ENCODE assay signal across 1 cellular context in the genomic region with DNA sequence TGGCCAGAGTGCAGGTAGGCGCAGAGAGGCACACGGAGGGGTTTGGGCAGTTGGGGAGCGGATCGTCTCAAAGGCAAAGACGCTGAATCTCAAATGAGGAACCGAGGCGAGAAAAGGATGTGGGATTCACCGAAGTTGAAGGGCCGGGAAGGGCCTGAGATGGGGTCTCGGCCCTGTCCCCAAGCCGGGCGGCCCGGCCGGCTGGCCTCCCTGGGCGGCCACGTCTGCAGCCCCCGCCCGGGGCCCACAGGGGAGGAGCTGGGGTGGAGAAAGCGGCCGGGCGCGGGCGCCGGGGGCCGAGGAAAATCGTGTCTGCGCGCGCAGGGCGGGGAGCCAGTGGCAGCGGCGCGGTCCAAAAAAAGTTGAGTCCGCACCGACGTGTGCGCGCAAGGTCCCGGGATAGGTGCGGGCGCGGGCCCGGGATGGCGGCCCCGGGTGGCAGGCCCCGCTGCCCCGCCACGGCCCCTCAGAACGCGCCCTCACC.
TF ChIP-seq lines count a peak whose summit lies in the region.

No MANE protein-coding gene starts in this region.

TF ChIP-seq in HepG2, 621 proteins besides CTCF, POLR2A, EP300 and RAD21 (continued from another document and continues in another):
- TF ChIP-seq, protein P1, sequence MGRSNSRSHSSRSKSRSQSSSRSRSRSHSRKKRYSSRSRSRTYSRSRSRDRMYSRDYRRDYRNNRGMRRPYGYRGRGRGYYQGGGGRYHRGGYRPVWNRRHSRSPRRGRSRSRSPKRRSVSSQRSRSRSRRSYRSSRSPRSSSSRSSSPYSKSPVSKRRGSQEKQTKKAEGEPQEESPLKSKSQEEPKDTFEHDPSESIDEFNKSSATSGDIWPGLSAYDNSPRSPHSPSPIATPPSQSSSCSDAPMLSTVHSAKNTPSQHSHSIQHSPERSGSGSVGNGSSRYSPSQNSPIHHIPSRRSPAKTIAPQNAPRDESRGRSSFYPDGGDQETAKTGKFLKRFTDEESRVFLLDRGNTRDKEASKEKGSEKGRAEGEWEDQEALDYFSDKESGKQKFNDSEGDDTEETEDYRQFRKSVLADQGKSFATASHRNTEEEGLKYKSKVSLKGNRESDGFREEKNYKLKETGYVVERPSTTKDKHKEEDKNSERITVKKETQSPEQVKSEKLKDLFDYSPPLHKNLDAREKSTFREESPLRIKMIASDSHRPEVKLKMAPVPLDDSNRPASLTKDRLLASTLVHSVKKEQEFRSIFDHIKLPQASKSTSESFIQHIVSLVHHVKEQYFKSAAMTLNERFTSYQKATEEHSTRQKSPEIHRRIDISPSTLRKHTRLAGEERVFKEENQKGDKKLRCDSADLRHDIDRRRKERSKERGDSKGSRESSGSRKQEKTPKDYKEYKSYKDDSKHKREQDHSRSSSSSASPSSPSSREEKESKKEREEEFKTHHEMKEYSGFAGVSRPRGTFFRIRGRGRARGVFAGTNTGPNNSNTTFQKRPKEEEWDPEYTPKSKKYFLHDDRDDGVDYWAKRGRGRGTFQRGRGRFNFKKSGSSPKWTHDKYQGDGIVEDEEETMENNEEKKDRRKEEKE (IDR thresholded peaks at IDR 0.05): no peak
- TF ChIP-seq SP4 (CRISPR knock-in tag; IDR thresholded peaks at IDR 0.05) (no peak), ZNF850 (CRISPR knock-in tag; conservative IDR thresholded peaks at IDR 0.05) (no peak), ZNF619 (CRISPR knock-in tag; IDR thresholded peaks at IDR 0.05) (no peak), ZNF629 (CRISPR knock-in tag; conservative IDR thresholded peaks at IDR 0.05) (no peak), SIX1 (CRISPR knock-in tag; IDR thresholded peaks at IDR 0.05; ENCODE audit: borderline replicate concordance) (no peak), MXI1 (IDR thresholded peaks at IDR 0.05; ENCODE audit: borderline replicate concordance, low read depth, low read length) (no peak), CBX5 (CRISPR knock-in tag; IDR thresholded peaks at IDR 0.05; ENCODE audit: borderline replicate concordance) (no peak), SOX6 (IDR thresholded peaks at IDR 0.05) (no peak), SOX6 (CRISPR knock-in tag; IDR thresholded peaks at IDR 0.05) (no peak), ZNF709 (CRISPR knock-in tag; IDR thresholded peaks at IDR 0.05) (peak; percentile 34; the same call in 1 of the 2 replicates), ZC3H4 (CRISPR knock-in tag; IDR thresholded peaks at IDR 0.05; ENCODE audit: borderline replicate concordance) (no peak), GABPB1 (CRISPR knock-in tag; IDR thresholded peaks at IDR 0.05) (no peak), ZNF230 (CRISPR knock-in tag; IDR thresholded peaks at IDR 0.05) (no peak), ZFP90 (CRISPR knock-in tag; IDR thresholded peaks at IDR 0.05; ENCODE audit: borderline replicate concordance) (no peak), ZNF232 (CRISPR knock-in tag; IDR thresholded peaks at IDR 0.05; ENCODE audit: borderline replicate concordance) (no peak), ZMAT3 (CRISPR knock-in tag; conservative IDR thresholded peaks at IDR 0.05) (no peak), DNMT3B (CRISPR knock-in tag; conservative IDR thresholded peaks at IDR 0.05) (0 out of 2 replicates have a peak, but pooled peaks have one; percentile 6), EZH2 (conservative IDR thresholded peaks at IDR 0.05; ENCODE audit: low read depth, low read length) (no peak), ZNF510 (CRISPR knock-in tag; IDR thresholded peaks at IDR 0.05; ENCODE audit: low read depth) (no peak), RFXAP (CRISPR knock-in tag; IDR thresholded peaks at IDR 0.05; ENCODE audit: borderline replicate concordance) (no peak), ZNF292 (CRISPR knock-in tag; IDR thresholded peaks at IDR 0.05; ENCODE audit: borderline replicate concordance, low read depth) (no peak), PHF8 (CRISPR knock-in tag; IDR thresholded peaks at IDR 0.05) (no peak), BRD4 (CRISPR knock-in tag; IDR thresholded peaks at IDR 0.05) (0 out of 2 replicates have a peak, but pooled peaks have one; percentile 17), NFRKB (IDR thresholded peaks at IDR 0.05) (no peak), ZNF354B (CRISPR knock-in tag; IDR thresholded peaks at IDR 0.05) (no peak)
- TF ChIP-seq, protein P2, sequence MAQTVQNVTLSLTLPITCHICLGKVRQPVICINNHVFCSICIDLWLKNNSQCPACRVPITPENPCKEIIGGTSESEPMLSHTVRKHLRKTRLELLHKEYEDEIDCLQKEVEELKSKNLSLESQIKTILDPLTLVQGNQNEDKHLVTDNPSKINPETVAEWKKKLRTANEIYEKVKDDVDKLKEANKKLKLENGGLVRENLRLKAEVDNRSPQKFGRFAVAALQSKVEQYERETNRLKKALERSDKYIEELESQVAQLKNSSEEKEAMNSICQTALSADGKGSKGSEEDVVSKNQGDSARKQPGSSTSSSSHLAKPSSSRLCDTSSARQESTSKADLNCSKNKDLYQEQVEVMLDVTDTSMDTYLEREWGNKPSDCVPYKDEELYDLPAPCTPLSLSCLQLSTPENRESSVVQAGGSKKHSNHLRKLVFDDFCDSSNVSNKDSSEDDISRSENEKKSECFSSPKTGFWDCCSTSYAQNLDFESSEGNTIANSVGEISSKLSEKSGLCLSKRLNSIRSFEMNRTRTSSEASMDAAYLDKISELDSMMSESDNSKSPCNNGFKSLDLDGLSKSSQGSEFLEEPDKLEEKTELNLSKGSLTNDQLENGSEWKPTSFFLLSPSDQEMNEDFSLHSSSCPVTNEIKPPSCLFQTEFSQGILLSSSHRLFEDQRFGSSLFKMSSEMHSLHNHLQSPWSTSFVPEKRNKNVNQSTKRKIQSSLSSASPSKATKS (CRISPR knock-in tag; IDR thresholded peaks at IDR 0.05): no peak
- TF ChIP-seq, protein P3, sequence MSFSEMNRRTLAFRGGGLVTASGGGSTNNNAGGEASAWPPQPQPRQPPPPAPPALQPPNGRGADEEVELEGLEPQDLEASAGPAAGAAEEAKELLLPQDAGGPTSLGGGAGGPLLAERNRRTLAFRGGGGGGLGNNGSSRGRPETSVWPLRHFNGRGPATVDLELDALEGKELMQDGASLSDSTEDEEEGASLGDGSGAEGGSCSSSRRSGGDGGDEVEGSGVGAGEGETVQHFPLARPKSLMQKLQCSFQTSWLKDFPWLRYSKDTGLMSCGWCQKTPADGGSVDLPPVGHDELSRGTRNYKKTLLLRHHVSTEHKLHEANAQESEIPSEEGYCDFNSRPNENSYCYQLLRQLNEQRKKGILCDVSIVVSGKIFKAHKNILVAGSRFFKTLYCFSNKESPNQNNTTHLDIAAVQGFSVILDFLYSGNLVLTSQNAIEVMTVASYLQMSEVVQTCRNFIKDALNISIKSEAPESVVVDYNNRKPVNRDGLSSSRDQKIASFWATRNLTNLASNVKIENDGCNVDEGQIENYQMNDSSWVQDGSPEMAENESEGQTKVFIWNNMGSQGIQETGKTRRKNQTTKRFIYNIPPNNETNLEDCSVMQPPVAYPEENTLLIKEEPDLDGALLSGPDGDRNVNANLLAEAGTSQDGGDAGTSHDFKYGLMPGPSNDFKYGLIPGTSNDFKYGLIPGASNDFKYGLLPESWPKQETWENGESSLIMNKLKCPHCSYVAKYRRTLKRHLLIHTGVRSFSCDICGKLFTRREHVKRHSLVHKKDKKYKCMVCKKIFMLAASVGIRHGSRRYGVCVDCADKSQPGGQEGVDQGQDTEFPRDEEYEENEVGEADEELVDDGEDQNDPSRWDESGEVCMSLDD (CRISPR knock-in tag; IDR thresholded peaks at IDR 0.05; ENCODE audit: borderline replicate concordance): 0 out of 2 replicates have a peak, but pooled peaks have one; percentile 8
- TF ChIP-seq, protein P4, sequence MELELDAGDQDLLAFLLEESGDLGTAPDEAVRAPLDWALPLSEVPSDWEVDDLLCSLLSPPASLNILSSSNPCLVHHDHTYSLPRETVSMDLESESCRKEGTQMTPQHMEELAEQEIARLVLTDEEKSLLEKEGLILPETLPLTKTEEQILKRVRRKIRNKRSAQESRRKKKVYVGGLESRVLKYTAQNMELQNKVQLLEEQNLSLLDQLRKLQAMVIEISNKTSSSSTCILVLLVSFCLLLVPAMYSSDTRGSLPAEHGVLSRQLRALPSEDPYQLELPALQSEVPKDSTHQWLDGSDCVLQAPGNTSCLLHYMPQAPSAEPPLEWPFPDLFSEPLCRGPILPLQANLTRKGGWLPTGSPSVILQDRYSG (CRISPR knock-in tag; IDR thresholded peaks at IDR 0.05): peak; percentile 23; the same call in 1 of the 2 replicates
- TF ChIP-seq, protein P5, sequence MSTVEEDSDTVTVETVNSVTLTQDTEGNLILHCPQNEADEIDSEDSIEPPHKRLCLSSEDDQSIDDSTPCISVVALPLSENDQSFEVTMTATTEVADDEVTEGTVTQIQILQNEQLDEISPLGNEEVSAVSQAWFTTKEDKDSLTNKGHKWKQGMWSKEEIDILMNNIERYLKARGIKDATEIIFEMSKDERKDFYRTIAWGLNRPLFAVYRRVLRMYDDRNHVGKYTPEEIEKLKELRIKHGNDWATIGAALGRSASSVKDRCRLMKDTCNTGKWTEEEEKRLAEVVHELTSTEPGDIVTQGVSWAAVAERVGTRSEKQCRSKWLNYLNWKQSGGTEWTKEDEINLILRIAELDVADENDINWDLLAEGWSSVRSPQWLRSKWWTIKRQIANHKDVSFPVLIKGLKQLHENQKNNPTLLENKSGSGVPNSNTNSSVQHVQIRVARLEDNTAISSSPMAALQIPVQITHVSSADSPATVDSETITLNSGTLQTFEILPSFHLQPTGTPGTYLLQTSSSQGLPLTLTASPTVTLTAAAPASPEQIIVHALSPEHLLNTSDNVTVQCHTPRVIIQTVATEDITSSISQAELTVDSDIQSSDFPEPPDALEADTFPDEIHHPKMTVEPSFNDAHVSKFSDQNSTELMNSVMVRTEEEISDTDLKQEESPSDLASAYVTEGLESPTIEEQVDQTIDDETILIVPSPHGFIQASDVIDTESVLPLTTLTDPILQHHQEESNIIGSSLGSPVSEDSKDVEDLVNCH (CRISPR knock-in tag; IDR thresholded peaks at IDR 0.05): no peak
- TF ChIP-seq, protein P6, sequence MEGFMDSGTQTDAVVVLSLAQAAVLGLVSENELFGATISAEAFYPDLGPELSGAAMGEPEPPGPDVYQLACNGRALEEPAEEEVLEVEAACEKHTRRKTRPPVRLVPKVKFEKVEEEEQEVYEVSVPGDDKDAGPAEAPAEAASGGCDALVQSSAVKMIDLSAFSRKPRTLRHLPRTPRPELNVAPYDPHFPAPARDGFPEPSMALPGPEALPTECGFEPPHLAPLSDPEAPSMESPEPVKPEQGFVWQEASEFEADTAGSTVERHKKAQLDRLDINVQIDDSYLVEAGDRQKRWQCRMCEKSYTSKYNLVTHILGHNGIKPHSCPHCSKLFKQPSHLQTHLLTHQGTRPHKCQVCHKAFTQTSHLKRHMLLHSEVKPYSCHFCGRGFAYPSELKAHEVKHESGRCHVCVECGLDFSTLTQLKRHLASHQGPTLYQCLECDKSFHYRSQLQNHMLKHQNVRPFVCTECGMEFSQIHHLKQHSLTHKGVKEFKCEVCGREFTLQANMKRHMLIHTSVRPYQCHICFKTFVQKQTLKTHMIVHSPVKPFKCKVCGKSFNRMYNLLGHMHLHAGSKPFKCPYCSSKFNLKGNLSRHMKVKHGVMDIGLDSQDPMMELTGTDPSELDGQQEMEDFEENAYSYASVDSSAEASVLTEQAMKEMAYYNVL (CRISPR knock-in tag; IDR thresholded peaks at IDR 0.05; ENCODE audit: borderline replicate concordance): no peak
- TF ChIP-seq, protein P7, sequence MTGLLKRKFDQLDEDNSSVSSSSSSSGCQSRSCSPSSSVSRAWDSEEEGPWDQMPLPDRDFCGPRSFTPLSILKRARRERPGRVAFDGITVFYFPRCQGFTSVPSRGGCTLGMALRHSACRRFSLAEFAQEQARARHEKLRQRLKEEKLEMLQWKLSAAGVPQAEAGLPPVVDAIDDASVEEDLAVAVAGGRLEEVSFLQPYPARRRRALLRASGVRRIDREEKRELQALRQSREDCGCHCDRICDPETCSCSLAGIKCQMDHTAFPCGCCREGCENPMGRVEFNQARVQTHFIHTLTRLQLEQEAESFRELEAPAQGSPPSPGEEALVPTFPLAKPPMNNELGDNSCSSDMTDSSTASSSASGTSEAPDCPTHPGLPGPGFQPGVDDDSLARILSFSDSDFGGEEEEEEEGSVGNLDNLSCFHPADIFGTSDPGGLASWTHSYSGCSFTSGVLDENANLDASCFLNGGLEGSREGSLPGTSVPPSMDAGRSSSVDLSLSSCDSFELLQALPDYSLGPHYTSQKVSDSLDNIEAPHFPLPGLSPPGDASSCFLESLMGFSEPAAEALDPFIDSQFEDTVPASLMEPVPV (CRISPR knock-in tag; IDR thresholded peaks at IDR 0.05): no peak
- TF ChIP-seq, protein P8, sequence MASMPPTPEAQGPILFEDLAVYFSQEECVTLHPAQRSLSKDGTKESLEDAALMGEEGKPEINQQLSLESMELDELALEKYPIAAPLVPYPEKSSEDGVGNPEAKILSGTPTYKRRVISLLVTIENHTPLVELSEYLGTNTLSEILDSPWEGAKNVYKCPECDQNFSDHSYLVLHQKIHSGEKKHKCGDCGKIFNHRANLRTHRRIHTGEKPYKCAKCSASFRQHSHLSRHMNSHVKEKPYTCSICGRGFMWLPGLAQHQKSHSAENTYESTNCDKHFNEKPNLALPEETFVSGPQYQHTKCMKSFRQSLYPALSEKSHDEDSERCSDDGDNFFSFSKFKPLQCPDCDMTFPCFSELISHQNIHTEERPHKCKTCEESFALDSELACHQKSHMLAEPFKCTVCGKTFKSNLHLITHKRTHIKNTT (CRISPR knock-in tag; IDR thresholded peaks at IDR 0.05): 0 out of 2 replicates have a peak, but pooled peaks have one; percentile 59
- TF ChIP-seq, protein P9, sequence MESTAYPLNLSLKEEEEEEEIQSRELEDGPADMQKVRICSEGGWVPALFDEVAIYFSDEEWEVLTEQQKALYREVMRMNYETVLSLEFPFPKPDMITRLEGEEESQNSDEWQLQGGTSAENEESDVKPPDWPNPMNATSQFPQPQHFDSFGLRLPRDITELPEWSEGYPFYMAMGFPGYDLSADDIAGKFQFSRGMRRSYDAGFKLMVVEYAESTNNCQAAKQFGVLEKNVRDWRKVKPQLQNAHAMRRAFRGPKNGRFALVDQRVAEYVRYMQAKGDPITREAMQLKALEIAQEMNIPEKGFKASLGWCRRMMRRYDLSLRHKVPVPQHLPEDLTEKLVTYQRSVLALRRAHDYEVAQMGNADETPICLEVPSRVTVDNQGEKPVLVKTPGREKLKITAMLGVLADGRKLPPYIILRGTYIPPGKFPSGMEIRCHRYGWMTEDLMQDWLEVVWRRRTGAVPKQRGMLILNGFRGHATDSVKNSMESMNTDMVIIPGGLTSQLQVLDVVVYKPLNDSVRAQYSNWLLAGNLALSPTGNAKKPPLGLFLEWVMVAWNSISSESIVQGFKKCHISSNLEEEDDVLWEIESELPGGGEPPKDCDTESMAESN (CRISPR knock-in tag; conservative IDR thresholded peaks at IDR 0.05): no peak
- TF ChIP-seq, protein P10, sequence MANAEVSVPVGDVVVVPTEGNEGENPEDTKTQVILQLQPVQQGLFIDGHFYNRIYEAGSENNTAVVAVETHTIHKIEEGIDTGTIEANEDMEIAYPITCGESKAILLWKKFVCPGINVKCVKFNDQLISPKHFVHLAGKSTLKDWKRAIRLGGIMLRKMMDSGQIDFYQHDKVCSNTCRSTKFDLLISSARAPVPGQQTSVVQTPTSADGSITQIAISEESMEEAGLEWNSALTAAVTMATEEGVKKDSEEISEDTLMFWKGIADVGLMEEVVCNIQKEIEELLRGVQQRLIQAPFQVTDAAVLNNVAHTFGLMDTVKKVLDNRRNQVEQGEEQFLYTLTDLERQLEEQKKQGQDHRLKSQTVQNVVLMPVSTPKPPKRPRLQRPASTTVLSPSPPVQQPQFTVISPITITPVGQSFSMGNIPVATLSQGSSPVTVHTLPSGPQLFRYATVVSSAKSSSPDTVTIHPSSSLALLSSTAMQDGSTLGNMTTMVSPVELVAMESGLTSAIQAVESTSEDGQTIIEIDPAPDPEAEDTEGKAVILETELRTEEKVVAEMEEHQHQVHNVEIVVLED (CRISPR knock-in tag; IDR thresholded peaks at IDR 0.05; ENCODE audit: borderline replicate concordance): 0 out of 2 replicates have a peak, but pooled peaks have one; percentile 11
- TF ChIP-seq, protein P11, sequence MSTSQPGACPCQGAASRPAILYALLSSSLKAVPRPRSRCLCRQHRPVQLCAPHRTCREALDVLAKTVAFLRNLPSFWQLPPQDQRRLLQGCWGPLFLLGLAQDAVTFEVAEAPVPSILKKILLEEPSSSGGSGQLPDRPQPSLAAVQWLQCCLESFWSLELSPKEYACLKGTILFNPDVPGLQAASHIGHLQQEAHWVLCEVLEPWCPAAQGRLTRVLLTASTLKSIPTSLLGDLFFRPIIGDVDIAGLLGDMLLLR (CRISPR knock-in tag; IDR thresholded peaks at IDR 0.05): no peak
